ENCODE assay signal across 24 cellular contexts in genomic region chr3:14588713-14589112, GRCh38. TPM values are rescaled to one million over a fixed set of nuclear protein-coding genes. Genes with fewer than 3 reads are reported as not detected.
"Had no signal": no experiment of that assay in that cellular context is flagged by ENCODE, and none has a peak within 500 bp of the region (broad histone marks: within the 10 kb centered on the region; RNA-seq: fewer than 3 reads in every experiment).

No MANE protein-coding gene starts in this region.

- H3K27ac ChIP-seq: colonic mucosa, epithelial cell of prostate, esophagus squamous epithelium, gastrocnemius medialis, heart right ventricle, left lung, lower lobe of right lung had no signal

- DNase-seq: colonic mucosa; cortex of kidney; effector CD8-positive, alpha-beta T cell; effector memory CD8-positive, alpha-beta T cell; endodermal cell; erythroblast; esophagus squamous epithelium; foreskin melanocyte; gastrocnemius medialis; glutamatergic neuron; head of caudate nucleus; heart right ventricle; hippocampal formation; left cardiac atrium; left lung; left ventricle myocardium superior; lower lobe of right lung; mucosa of descending colon had no signal

- H3K36me3 ChIP-seq: colonic mucosa, esophagus squamous epithelium, gastrocnemius medialis, heart right ventricle, left lung, lower lobe of right lung had no signal

- H3K4me3 ChIP-seq: colonic mucosa, esophagus squamous epithelium, gastrocnemius medialis, heart right ventricle, left lung, lower lobe of right lung, mucosa of descending colon had no signal

- ATAC-seq: effector memory CD8-positive, alpha-beta T cell; gastrocnemius medialis; heart right ventricle; left cardiac atrium; left lung; left ventricle myocardium superior; lower lobe of right lung had no signal

- H3K9me3 ChIP-seq: colonic mucosa, esophagus squamous epithelium, gastrocnemius medialis, heart right ventricle, left lung, lower lobe of right lung, mucosa of descending colon had no signal

- FAIRE-seq: endometrium, islet of Langerhans had no signal

- H3K4me1 ChIP-seq: colonic mucosa, esophagus squamous epithelium, gastrocnemius medialis, heart right ventricle, left lung, lower lobe of right lung had no signal

- H3K27me3 ChIP-seq: colonic mucosa, gastrocnemius medialis had no signal

RNA-seq across cellular contexts. Expression of gene GRIP2, which starts 48.6 kb away (rescaled TPM):
- total RNA-seq: dermis microvascular lymphatic vessel endothelial cell, kidney epithelial cell, lung microvascular endothelial cell had no signal
